In genomic region chr6:157706883-157707282, GRCh38 we compare ENCODE assay signal across 22 cellular contexts.
"Had no signal": no experiment of that assay in that cellular context is flagged by ENCODE, and none has a peak within 500 bp of the region (broad histone marks: within the 10 kb centered on the region; RNA-seq: fewer than 3 reads in every experiment).

No MANE protein-coding gene starts in this region.

- H3K9me3 ChIP-seq: breast epithelium, spleen, upper lobe of left lung had no signal

- H3K4me3 ChIP-seq: breast epithelium, spleen, upper lobe of left lung had no signal

- H3K4me3 Mint-ChIP-seq: activated B cell treated with CpG ODN at 0.5 μM for 24 hours; activated CD4-positive, alpha-beta T cell treated with anti-CD3 and anti-CD28 coated beads for 36 hours; activated naive CD8-positive, alpha-beta T cell treated with anti-CD3 and anti-CD28 coated beads for 36 hours; activated T-cell treated with anti-CD3 and anti-CD28 coated beads, Interleukin-2, amount 50 U/mL, for 4 hours; natural killer cell treated with Interleukin-12 subunit alpha and Interleukin-12 subunit beta and Interleukin-15 and Interleukin-18, amount 100 ng/mL, for 72 hours; T-cell; T-helper 2 cell treated with Interferon-gamma antibody and Interleukin-4, amounts not matched to agents 5 μg/mL and 100 μg/mL, for 36 hours had no signal

- H3K36me3 ChIP-seq: breast epithelium, spleen, upper lobe of left lung had no signal

- H3K27ac Mint-ChIP-seq: activated B cell treated with CpG ODN at 0.5 μM for 24 hours; activated CD4-positive, alpha-beta T cell treated with anti-CD3 and anti-CD28 coated beads for 36 hours; activated naive CD8-positive, alpha-beta T cell treated with anti-CD3 and anti-CD28 coated beads for 36 hours; natural killer cell treated with Interleukin-12 subunit alpha and Interleukin-12 subunit beta and Interleukin-15 and Interleukin-18, amount 100 ng/mL, for 72 hours; progenitor cell of endocrine pancreas; T-cell; T-helper 2 cell treated with Interferon-gamma antibody and Interleukin-4, amounts not matched to agents 5 μg/mL and 100 μg/mL, for 36 hours had no signal

- H3K27ac ChIP-seq: breast epithelium, epithelial cell of prostate, foreskin keratinocyte, spleen, upper lobe of left lung had no signal

- ATAC-seq: activated CD4-positive, alpha-beta T cell treated with anti-CD3 and anti-CD28 coated beads for 36 hours; activated T-cell treated with anti-CD3 and anti-CD28 coated beads, Interleukin-2, amount 50 U/mL, for 4 hours; foreskin keratinocyte; natural killer cell treated with Interleukin-12 subunit alpha and Interleukin-12 subunit beta and Interleukin-15 and Interleukin-18, amount 100 ng/mL, for 72 hours; T-cell had no signal

- H3K4me1 ChIP-seq: breast epithelium, foreskin keratinocyte, spleen, upper lobe of left lung had no signal

- DNase-seq: activated B cell treated with CpG ODN at 0.5 μM for 24 hours; activated CD4-positive, alpha-beta T cell treated with anti-CD3 and anti-CD28 coated beads for 36 hours; activated CD4-positive, alpha-beta T cell treated with anti-CD3 and anti-CD28 coated beads, Interleukin-2, amount 50 U/mL, for 4 hours; activated CD8-positive, alpha-beta memory T cell treated with anti-CD3 and anti-CD28 coated beads, Interleukin-2, amount 50 U/mL, for 48 hours; activated naive CD4-positive, alpha-beta T cell treated with Interleukin-2 at 50 U/mL for 16 hours; activated naive CD8-positive, alpha-beta T cell treated with anti-CD3 and anti-CD28 coated beads for 36 hours; activated T-cell treated with anti-CD3 and anti-CD28 coated beads, Interleukin-2, amount 50 U/mL, for 4 hours; cerebellar nuclear complex; foreskin keratinocyte; hippocampal formation; kidney glomerular epithelial cell; retina; spleen; stimulated activated CD4-positive, alpha-beta T cell treated with anti-CD3 and anti-CD28 coated beads, Interleukin-4, amount 100 ng/mL, for 1 hour; stimulated activated naive CD4-positive, alpha-beta T cell treated with Interleukin-2 at 50 U/mL for 16 hours; T-cell; upper lobe of left lung had no signal

- H3K4me1 Mint-ChIP-seq: activated B cell treated with CpG ODN at 0.5 μM for 24 hours; activated CD4-positive, alpha-beta T cell treated with anti-CD3 and anti-CD28 coated beads for 36 hours; activated naive CD8-positive, alpha-beta T cell treated with anti-CD3 and anti-CD28 coated beads for 36 hours; T-cell had no signal

- H3K36me3 Mint-ChIP-seq: activated naive CD8-positive, alpha-beta T cell treated with anti-CD3 and anti-CD28 coated beads for 36 hours; natural killer cell treated with Interleukin-12 subunit alpha and Interleukin-12 subunit beta and Interleukin-15 and Interleukin-18, amount 100 ng/mL, for 72 hours; T-cell had no signal

- H3K9me3 Mint-ChIP-seq: activated B cell treated with CpG ODN at 0.5 μM for 24 hours; activated T-cell treated with anti-CD3 and anti-CD28 coated beads, Interleukin-2, amount 50 U/mL, for 4 hours; natural killer cell treated with Interleukin-12 subunit alpha and Interleukin-12 subunit beta and Interleukin-15 and Interleukin-18, amount 100 ng/mL, for 72 hours; T-cell; T-helper 2 cell treated with Interferon-gamma antibody and Interleukin-4, amounts not matched to agents 5 μg/mL and 100 μg/mL, for 36 hours had no signal

- H3K27me3 ChIP-seq: breast epithelium, foreskin keratinocyte, spleen, upper lobe of left lung had no signal
